In genomic region chr22:49419661-49420060, GRCh38 we compare ENCODE assay signal across 23 cellular contexts.
A peak's percentile ranks its signal among the peaks of the same experiment; 100 is the strongest.
DNase-seq lines count a peak whose midpoint lies in the region; ATAC-seq and TF ChIP-seq lines count a peak whose summit lies in the region.
"Had no signal": no experiment of that assay in that cellular context is flagged by ENCODE, and none has a peak within 500 bp of the region (broad histone marks: within the 10 kb centered on the region; RNA-seq: fewer than 3 reads in every experiment).

No MANE protein-coding gene starts in this region.

- peak overlapping the region; percentile 14 for H3K27ac Mint-ChIP-seq in stimulated activated naive B cell treated with anti-CD40 and anti-IgM and Interleukin-4, amounts not matched to agents 10 μg/mL and 1 μg/mL and 100 μg/mL, for 72 hours
- H3K27ac Mint-ChIP-seq: CD14-positive monocyte; CD4-positive, alpha-beta T cell; CD8-positive, alpha-beta memory T cell; GM23338; H9 had no signal

- ATAC-seq in left cardiac atrium (no peak), left lobe of liver (no peak), GM19035 (IDR thresholded peaks at IDR 0.05; ENCODE audit: unreplicated experiment) (no peak)
- ATAC-seq in stimulated activated naive B cell treated with anti-CD40 and anti-IgM and Interleukin-4, amounts not matched to agents 10 μg/mL and 1 μg/mL and 100 μg/mL, for 72 hours (replicated peaks) = no peak
- ATAC-seq: A549, GM12878, HCT116 had no signal

- no peak overlapping the region for H3K4me3 Mint-ChIP-seq in stimulated activated naive B cell treated with anti-CD40 and anti-IgM and Interleukin-4, amounts not matched to agents 10 μg/mL and 1 μg/mL and 100 μg/mL, for 72 hours
- H3K4me3 Mint-ChIP-seq: CD14-positive monocyte; CD4-positive, alpha-beta T cell; CD8-positive, alpha-beta memory T cell; GM23338; H9 had no signal

- H3K9me3 Mint-ChIP-seq in stimulated activated naive B cell treated with anti-CD40 and anti-IgM and Interleukin-4, amounts not matched to agents 10 μg/mL and 1 μg/mL and 100 μg/mL, for 72 hours = peaks cover 8 to 10% of the 10 kb centered on the region in 2 donors
- H3K9me3 Mint-ChIP-seq: GM23338, H9 had no signal

- TF ChIP-seq CTCF in dorsolateral prefrontal cortex (IDR thresholded peaks at IDR 0.05 in 54 of 56, conservative IDR thresholded peaks at IDR 0.05 in 2 of 56; ENCODE audit: low read depth in 1 of 56, partially characterized antibody in 56 of 56) = no peak

- H3K27me3 Mint-ChIP-seq in stimulated activated naive B cell treated with anti-CD40 and anti-IgM and Interleukin-4, amounts not matched to agents 10 μg/mL and 1 μg/mL and 100 μg/mL, for 72 hours = peaks cover 7 to 14% of the 10 kb centered on the region in 2 donors

- peaks cover 0 to 7% of the 10 kb centered on the region in 2 donors for H3K36me3 Mint-ChIP-seq in stimulated activated naive B cell treated with anti-CD40 and anti-IgM and Interleukin-4, amounts not matched to agents 10 μg/mL and 1 μg/mL and 100 μg/mL, for 72 hours
- H3K36me3 Mint-ChIP-seq: CD14-positive monocyte had no signal

- peak; percentile 41 for DNase-seq in cardiac septum (ENCODE audit: low spot score)
- DNase-seq in left cardiac atrium = no peak
- DNase-seq in left lobe of liver (ENCODE audit: low spot score) = peak; percentile 8
- DNase-seq in stimulated activated naive B cell treated with anti-CD40 and anti-IgM and Interleukin-4, amounts not matched to agents 10 μg/mL and 1 μg/mL and 100 μg/mL, for 72 hours = no peak
- DNase-seq in dorsolateral prefrontal cortex = no peak
- DNase-seq: 8988T; ACHN; AML-193; BE2C; CD4-positive, alpha-beta T cell; CD8-positive, alpha-beta memory T cell; DMS 273 treated with DMSO at 0.1 percent for 48 hours; DMS79; EL; GDM1; H9 had no signal

- intact Hi-C loops in cardiac septum (cut with DNase I) = no loop called here
- intact Hi-C loops in left cardiac atrium (cut with DNase I) = no loop called here
- intact Hi-C loops in dorsolateral prefrontal cortex (cut with DNase I) = no loop called here

- peaks cover 0 to 34% (median 0%) of the 10 kb centered on the region in 45 donors for H3K27me3 ChIP-seq in dorsolateral prefrontal cortex
- H3K27me3 ChIP-seq: BE2C; BLaER1 treated with 17β-estradiol and CSF1 and Interleukin-3, amounts not matched to agents 10 nM and 100 nM had no signal

- H3K4me1 Mint-ChIP-seq in stimulated activated naive B cell treated with anti-CD40 and anti-IgM and Interleukin-4, amounts not matched to agents 10 μg/mL and 1 μg/mL and 100 μg/mL, for 72 hours = no peaks in the 10 kb centered on the region
- H3K4me1 Mint-ChIP-seq: CD8-positive, alpha-beta memory T cell had no signal

- H3K27ac ChIP-seq in dorsolateral prefrontal cortex = no peak overlapping the region
- H3K27ac ChIP-seq: A549; BLaER1 treated with 17β-estradiol and CSF1 and Interleukin-3, amounts not matched to agents 10 nM and 100 nM had no signal

- no peak overlapping the region for H3K4me3 ChIP-seq in dorsolateral prefrontal cortex
- H3K4me3 ChIP-seq: A549; BLaER1 treated with 17β-estradiol and CSF1 and Interleukin-3, amounts not matched to agents 10 nM and 100 nM; GM12878; GM23338 had no signal

Comparison
In these comparisons a context has a peak if more than half of its experiments do, and no peak if none do; other contexts are left out.
1. DNase-seq: peak in cardiac septum (single experiment) and left lobe of liver (single experiment); none in left cardiac atrium (single experiment), stimulated activated naive B cell treated with anti-CD40 and anti-IgM and Interleukin-4, amounts not matched to agents 10 μg/mL and 1 μg/mL and 100 μg/mL, for 72 hours (single experiment) and dorsolateral prefrontal cortex (0 of 10).